ENCODE assay signal across 19 cellular contexts in the genomic region with DNA sequence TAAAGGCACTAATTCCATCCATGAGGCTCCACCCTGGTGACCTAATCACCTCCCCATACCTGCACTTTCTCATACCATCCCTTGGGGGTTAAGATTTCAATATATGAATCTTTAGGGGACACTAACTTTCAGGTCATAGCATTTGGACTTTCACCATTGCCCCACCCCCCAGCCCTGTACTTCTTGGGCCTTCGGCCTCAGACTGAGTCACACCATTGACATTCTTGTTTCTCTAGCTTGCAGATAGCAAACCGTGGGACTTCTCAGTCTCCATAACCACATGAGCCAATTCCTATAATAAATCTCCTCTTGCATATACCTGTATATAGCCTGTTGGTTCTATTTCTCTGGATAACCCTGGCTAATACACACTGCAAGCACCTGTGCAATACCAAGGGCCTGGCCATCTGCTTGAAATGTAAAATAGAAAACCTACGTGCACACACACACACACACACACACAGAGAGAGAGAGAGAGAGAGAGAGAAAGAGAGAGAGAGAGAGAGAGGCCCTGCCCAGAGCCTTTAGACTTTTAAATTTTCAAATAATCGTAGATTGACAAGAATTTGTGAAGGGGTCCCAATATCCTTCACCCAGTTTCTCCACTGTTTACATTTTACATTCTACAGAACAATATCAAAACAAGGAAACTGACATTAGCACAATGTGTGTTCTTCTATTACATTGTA. TPM values are rescaled to one million over a fixed set of nuclear protein-coding genes. Genes with fewer than 3 reads are reported as not detected.
DNase-seq lines count a peak whose midpoint lies in the region; ATAC-seq and TF ChIP-seq lines count a peak whose summit lies in the region.
"Had no signal": no experiment of that assay in that cellular context is flagged by ENCODE, and none has a peak within 500 bp of the region (broad histone marks: within the 10 kb centered on the region; RNA-seq: fewer than 3 reads in every experiment).

No MANE protein-coding gene starts in this region.

- POLR2A ChIA-PET in AG04450 (lab: Yijun Ruan, JAX) = no interaction called here
- POLR2A ChIA-PET in MCF 10A (lab: Yijun Ruan, JAX) = interaction anchor here (0.7 kb wide), 1 partner anchor 135 kb away, joined by 3 read pairs; no protein-coding TSS in a partner anchor
- POLR2A ChIA-PET in activated CD8-positive, alpha-beta T cell treated with anti-CD3 and anti-CD28 coated beads, Interleukin-2, amount 10 ng/mL, durations not matched to agents 7 days and 5 days (lab: Charles Lee) = no interaction called here

- H3K27me3 ChIP-seq in AG04450 (ENCODE audit: control insufficient read depth, insufficient read depth, low read length) = peaks cover 4% of the 10 kb centered on the region
- H3K27me3 ChIP-seq: BLaER1 treated with 17β-estradiol and CSF1 and Interleukin-3, amounts not matched to agents 10 nM and 100 nM had no signal

- H3K36me3 Mint-ChIP-seq in MCF 10A (ENCODE audit: insufficient read depth, unreplicated experiment) = no peaks in the 10 kb centered on the region
- H3K36me3 Mint-ChIP-seq in activated CD8-positive, alpha-beta T cell treated with anti-CD3 and anti-CD28 coated beads, Interleukin-2, amount 10 ng/mL, durations not matched to agents 7 days and 5 days (ENCODE audit: low read depth) = no peaks in the 10 kb centered on the region

- TF ChIP-seq CTCF in AG04450 (IDR thresholded peaks at IDR 0.05; ENCODE audit: low read depth, low read length) = no peak
- TF ChIP-seq CTCF in MCF 10A (IDR thresholded peaks at IDR 0.05; ENCODE audit: unreplicated experiment) = no peak

- DNase-seq in AG04450 (ENCODE audit: low read depth, low spot score) (peak; percentile 33), HK-2 (ENCODE audit: unreplicated experiment) (peak; percentile 34), MCF 10A (ENCODE audit: unreplicated experiment) (peak; percentile 67), islet precursor cell (peak; percentile 66), middle frontal gyrus (ENCODE audit: extremely low spot score, low spot score) (no peak), NCI-H345 (lab: John Stamatoyannopoulos, UW) (no peak)
- DNase-seq in activated CD8-positive, alpha-beta memory T cell treated with anti-CD3 and anti-CD28 coated beads, Interleukin-2, amount 50 U/mL, for 4 hours = no peak
- DNase-seq in activated CD8-positive, alpha-beta T cell treated with anti-CD3 and anti-CD28 coated beads, Interleukin-2, amount 10 ng/mL, durations not matched to agents 7 days and 5 days = no peak
- DNase-seq: activated T-cell treated with anti-CD3 and anti-CD28 coated beads, Interleukin-2, amount 50 U/mL, for 24 hours; effector memory CD8-positive, alpha-beta T cell; H7; hypothalamus; NCI-H1436 treated with DMSO at 0.1 percent for 48 hours; stimulated activated naive CD8-positive, alpha-beta T cell treated with anti-CD3 and anti-CD28 coated beads, Interleukin-15, Interleukin-2, amounts not matched to agents 100 U/mL and 50 U/mL, for 24 hours had no signal

- H3K9me3 ChIP-seq in AG04450 (ENCODE audit: control insufficient read depth, insufficient read depth, low read length) = no peaks in the 10 kb centered on the region
- H3K9me3 ChIP-seq: BLaER1 treated with 17β-estradiol and CSF1 and Interleukin-3, amounts not matched to agents 10 nM and 100 nM; prostate gland had no signal

- H3K4me3 Mint-ChIP-seq in MCF 10A (ENCODE audit: unreplicated experiment) = peak overlapping the region; percentile 20
- no peak overlapping the region for H3K4me3 Mint-ChIP-seq in activated CD8-positive, alpha-beta T cell treated with anti-CD3 and anti-CD28 coated beads, Interleukin-2, amount 10 ng/mL, durations not matched to agents 7 days and 5 days
- H3K4me3 Mint-ChIP-seq: activated T-cell treated with anti-CD3 and anti-CD28 coated beads, Interleukin-2, amount 50 U/mL, for 24 hours; effector memory CD8-positive, alpha-beta T cell had no signal

- no peaks in the 10 kb centered on the region for H3K9me3 Mint-ChIP-seq in MCF 10A (ENCODE audit: unreplicated experiment)
- no peaks in the 10 kb centered on the region for H3K9me3 Mint-ChIP-seq in activated CD8-positive, alpha-beta T cell treated with anti-CD3 and anti-CD28 coated beads, Interleukin-2, amount 10 ng/mL, durations not matched to agents 7 days and 5 days (ENCODE audit: insufficient read depth)
- H3K9me3 Mint-ChIP-seq: activated T-cell treated with anti-CD3 and anti-CD28 coated beads, Interleukin-2, amount 50 U/mL, for 24 hours; effector memory CD8-positive, alpha-beta T cell had no signal

- H3K4me1 Mint-ChIP-seq in MCF 10A (ENCODE audit: insufficient read depth, unreplicated experiment) = peaks cover 22% of the 10 kb centered on the region
- H3K4me1 Mint-ChIP-seq in activated CD8-positive, alpha-beta T cell treated with anti-CD3 and anti-CD28 coated beads, Interleukin-2, amount 10 ng/mL, durations not matched to agents 7 days and 5 days (ENCODE audit: low read depth) = peaks cover 2% of the 10 kb centered on the region

- ATAC-seq in activated CD8-positive, alpha-beta T cell treated with anti-CD3 and anti-CD28 coated beads, Interleukin-2, amount 10 ng/mL, durations not matched to agents 7 days and 5 days = no peak
- ATAC-seq: effector memory CD8-positive, alpha-beta T cell; HepG2; stimulated activated naive CD8-positive, alpha-beta T cell treated with anti-CD3 and anti-CD28 coated beads, Interleukin-15, Interleukin-2, amounts not matched to agents 100 U/mL and 50 U/mL, for 24 hours had no signal

- peaks cover 11% of the 10 kb centered on the region for H3K27me3 Mint-ChIP-seq in MCF 10A (ENCODE audit: insufficient read depth, unreplicated experiment)
- peaks cover 15% of the 10 kb centered on the region for H3K27me3 Mint-ChIP-seq in activated CD8-positive, alpha-beta T cell treated with anti-CD3 and anti-CD28 coated beads, Interleukin-2, amount 10 ng/mL, durations not matched to agents 7 days and 5 days (ENCODE audit: low read depth)

- CTCF ChIA-PET in AG04450 (lab: Charles Lee) (no interaction called here), MCF 10A (lab: Yijun Ruan, JAX) (interaction anchor here (0.6 kb wide), 1 partner anchor 19 kb away, joined by 3 read pairs; no protein-coding TSS in a partner anchor)
- CTCF ChIA-PET in activated CD8-positive, alpha-beta T cell treated with anti-CD3 and anti-CD28 coated beads, Interleukin-2, amount 10 ng/mL, durations not matched to agents 7 days and 5 days (lab: Charles Lee) = no interaction called here

- no TSS peak for BruUV-seq in MCF 10A (replicated peaks; lab: Mats Ljungman, UMichigan)

- no peak overlapping the region for H3K27ac ChIP-seq in AG04450 (ENCODE audit: low read depth, low read length)
- H3K27ac ChIP-seq: BLaER1 treated with 17β-estradiol and CSF1 and Interleukin-3, amounts not matched to agents 10 nM and 100 nM; prostate gland; VCaP had no signal

- H3K27ac Mint-ChIP-seq in MCF 10A (ENCODE audit: low read depth, unreplicated experiment) = peak overlapping the region; percentile 66
- H3K27ac Mint-ChIP-seq in activated CD8-positive, alpha-beta T cell treated with anti-CD3 and anti-CD28 coated beads, Interleukin-2, amount 10 ng/mL, durations not matched to agents 7 days and 5 days = no peak overlapping the region
- H3K27ac Mint-ChIP-seq: activated T-cell treated with anti-CD3 and anti-CD28 coated beads, Interleukin-2, amount 50 U/mL, for 24 hours; effector memory CD8-positive, alpha-beta T cell had no signal

- H3K4me3 ChIP-seq in AG04450 (ENCODE audit: low read depth, low read length) = no peak overlapping the region
- H3K4me3 ChIP-seq: BLaER1 treated with 17β-estradiol and CSF1 and Interleukin-3, amounts not matched to agents 10 nM and 100 nM; prostate gland had no signal

- intact Hi-C loops in MCF 10A (cut with micrococcal nuclease) = no loop called here

RNA-seq across cellular contexts. Expression of a gene that starts 25.3 kb away (rescaled TPM):
- polyA plus RNA-seq in AG04450 (2011; rRNA removed) = 0.20 and 0.42 TPM in 2 replicates
- polyA minus RNA-seq in AG04450 (2011; rRNA and poly(A)+ RNA removed) = 0.23 and 0.26 TPM in 2 replicates
- 47.3 and 103 TPM in 2 replicates for total RNA-seq in MCF 10A (2022)
- total RNA-seq in activated CD8-positive, alpha-beta T cell treated with anti-CD3 and anti-CD28 coated beads, Interleukin-2, amount 10 ng/mL, durations not matched to agents 7 days and 5 days = not detected
- total RNA-seq: H7, HepG2, lung microvascular endothelial cell had no signal
- polyA plus RNA-seq: HepG2 had no signal

RNA-seq across cellular contexts. Expression of a gene that starts 32.9 kb away (rescaled TPM):
- not detected in 2 replicates for polyA plus RNA-seq in AG04450 (2011; rRNA removed)
- polyA minus RNA-seq in AG04450 (2011; rRNA and poly(A)+ RNA removed) = not detected in 2 replicates
- total RNA-seq in MCF 10A (2022) = not detected in 2 replicates
- not detected for total RNA-seq in activated CD8-positive, alpha-beta T cell treated with anti-CD3 and anti-CD28 coated beads, Interleukin-2, amount 10 ng/mL, durations not matched to agents 7 days and 5 days
- total RNA-seq: H7, HepG2, lung microvascular endothelial cell, prostate gland had no signal
- polyA plus RNA-seq: HepG2 had no signal

Comparison
In these comparisons a context has a peak if more than half of its experiments do, and no peak if none do; other contexts are left out.
1. DNase-seq: peak in AG04450 (single experiment), HK-2 (single experiment), MCF 10A (single experiment) and islet precursor cell (single experiment); none in middle frontal gyrus (single experiment), activated CD8-positive, alpha-beta memory T cell treated with anti-CD3 and anti-CD28 coated beads, Interleukin-2, amount 50 U/mL, for 4 hours (single experiment), NCI-H345 (single experiment) and activated CD8-positive, alpha-beta T cell treated with anti-CD3 and anti-CD28 coated beads, Interleukin-2, amount 10 ng/mL, durations not matched to agents 7 days and 5 days (single experiment).
2. RNA of a gene that starts 25.3 kb away (total RNA-seq): 47.3 to 103 TPM in MCF 10A; not detected in activated CD8-positive, alpha-beta T cell treated with anti-CD3 and anti-CD28 coated beads, Interleukin-2, amount 10 ng/mL, durations not matched to agents 7 days and 5 days; every median in the first group is over 10 times any median in the second.